ENCODE assay signal across 2 cellular contexts in the genomic region with DNA sequence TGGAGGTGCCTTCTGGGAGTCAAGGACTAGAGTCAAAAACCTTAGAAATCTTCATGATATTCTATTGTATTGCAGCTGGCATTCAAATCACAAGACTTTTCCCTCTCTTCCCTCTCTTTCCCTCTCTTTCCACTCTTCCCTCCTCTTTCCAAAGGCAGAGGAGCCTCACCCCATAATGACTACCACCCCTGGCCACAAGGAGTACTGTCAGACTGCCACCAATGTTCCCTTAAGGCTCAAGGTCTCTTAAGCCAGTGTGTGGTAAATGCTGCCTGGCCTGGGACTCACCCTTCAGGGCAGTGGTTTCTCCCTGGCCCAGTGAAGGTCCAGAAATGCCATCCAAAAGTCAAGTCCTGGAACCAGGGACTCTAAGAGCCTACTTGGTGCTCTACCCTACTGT.
TF ChIP-seq lines count a peak whose summit lies in the region.

No MANE protein-coding gene starts in this region.

TF ChIP-seq in GM23338, 12 proteins besides CTCF, POLR2A, EP300 and RAD21 (continued from another document):
- TF ChIP-seq, protein P1, sequence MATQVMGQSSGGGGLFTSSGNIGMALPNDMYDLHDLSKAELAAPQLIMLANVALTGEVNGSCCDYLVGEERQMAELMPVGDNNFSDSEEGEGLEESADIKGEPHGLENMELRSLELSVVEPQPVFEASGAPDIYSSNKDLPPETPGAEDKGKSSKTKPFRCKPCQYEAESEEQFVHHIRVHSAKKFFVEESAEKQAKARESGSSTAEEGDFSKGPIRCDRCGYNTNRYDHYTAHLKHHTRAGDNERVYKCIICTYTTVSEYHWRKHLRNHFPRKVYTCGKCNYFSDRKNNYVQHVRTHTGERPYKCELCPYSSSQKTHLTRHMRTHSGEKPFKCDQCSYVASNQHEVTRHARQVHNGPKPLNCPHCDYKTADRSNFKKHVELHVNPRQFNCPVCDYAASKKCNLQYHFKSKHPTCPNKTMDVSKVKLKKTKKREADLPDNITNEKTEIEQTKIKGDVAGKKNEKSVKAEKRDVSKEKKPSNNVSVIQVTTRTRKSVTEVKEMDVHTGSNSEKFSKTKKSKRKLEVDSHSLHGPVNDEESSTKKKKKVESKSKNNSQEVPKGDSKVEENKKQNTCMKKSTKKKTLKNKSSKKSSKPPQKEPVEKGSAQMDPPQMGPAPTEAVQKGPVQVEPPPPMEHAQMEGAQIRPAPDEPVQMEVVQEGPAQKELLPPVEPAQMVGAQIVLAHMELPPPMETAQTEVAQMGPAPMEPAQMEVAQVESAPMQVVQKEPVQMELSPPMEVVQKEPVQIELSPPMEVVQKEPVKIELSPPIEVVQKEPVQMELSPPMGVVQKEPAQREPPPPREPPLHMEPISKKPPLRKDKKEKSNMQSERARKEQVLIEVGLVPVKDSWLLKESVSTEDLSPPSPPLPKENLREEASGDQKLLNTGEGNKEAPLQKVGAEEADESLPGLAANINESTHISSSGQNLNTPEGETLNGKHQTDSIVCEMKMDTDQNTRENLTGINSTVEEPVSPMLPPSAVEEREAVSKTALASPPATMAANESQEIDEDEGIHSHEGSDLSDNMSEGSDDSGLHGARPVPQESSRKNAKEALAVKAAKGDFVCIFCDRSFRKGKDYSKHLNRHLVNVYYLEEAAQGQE (IDR thresholded peaks at IDR 0.05; ENCODE audit: unreplicated experiment) = no peak
- TF ChIP-seq JUNB (IDR thresholded peaks at IDR 0.05; ENCODE audit: unreplicated experiment) (no peak), ZNF114 (CRISPR knock-in tag; IDR thresholded peaks at IDR 0.05) (no peak), EZH2phosphoT487 (IDR thresholded peaks at IDR 0.05; ENCODE audit: unreplicated experiment) (no peak), ZNF331 (CRISPR knock-in tag; IDR thresholded peaks at IDR 0.05; ENCODE audit: low read depth) (no peak), STAT1 (IDR thresholded peaks at IDR 0.05; ENCODE audit: unreplicated experiment) (no peak)
- TF ChIP-seq, protein P2, sequence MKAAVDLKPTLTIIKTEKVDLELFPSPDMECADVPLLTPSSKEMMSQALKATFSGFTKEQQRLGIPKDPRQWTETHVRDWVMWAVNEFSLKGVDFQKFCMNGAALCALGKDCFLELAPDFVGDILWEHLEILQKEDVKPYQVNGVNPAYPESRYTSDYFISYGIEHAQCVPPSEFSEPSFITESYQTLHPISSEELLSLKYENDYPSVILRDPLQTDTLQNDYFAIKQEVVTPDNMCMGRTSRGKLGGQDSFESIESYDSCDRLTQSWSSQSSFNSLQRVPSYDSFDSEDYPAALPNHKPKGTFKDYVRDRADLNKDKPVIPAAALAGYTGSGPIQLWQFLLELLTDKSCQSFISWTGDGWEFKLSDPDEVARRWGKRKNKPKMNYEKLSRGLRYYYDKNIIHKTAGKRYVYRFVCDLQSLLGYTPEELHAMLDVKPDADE (IDR thresholded peaks at IDR 0.05) = no peak
- TF ChIP-seq, protein P3, sequence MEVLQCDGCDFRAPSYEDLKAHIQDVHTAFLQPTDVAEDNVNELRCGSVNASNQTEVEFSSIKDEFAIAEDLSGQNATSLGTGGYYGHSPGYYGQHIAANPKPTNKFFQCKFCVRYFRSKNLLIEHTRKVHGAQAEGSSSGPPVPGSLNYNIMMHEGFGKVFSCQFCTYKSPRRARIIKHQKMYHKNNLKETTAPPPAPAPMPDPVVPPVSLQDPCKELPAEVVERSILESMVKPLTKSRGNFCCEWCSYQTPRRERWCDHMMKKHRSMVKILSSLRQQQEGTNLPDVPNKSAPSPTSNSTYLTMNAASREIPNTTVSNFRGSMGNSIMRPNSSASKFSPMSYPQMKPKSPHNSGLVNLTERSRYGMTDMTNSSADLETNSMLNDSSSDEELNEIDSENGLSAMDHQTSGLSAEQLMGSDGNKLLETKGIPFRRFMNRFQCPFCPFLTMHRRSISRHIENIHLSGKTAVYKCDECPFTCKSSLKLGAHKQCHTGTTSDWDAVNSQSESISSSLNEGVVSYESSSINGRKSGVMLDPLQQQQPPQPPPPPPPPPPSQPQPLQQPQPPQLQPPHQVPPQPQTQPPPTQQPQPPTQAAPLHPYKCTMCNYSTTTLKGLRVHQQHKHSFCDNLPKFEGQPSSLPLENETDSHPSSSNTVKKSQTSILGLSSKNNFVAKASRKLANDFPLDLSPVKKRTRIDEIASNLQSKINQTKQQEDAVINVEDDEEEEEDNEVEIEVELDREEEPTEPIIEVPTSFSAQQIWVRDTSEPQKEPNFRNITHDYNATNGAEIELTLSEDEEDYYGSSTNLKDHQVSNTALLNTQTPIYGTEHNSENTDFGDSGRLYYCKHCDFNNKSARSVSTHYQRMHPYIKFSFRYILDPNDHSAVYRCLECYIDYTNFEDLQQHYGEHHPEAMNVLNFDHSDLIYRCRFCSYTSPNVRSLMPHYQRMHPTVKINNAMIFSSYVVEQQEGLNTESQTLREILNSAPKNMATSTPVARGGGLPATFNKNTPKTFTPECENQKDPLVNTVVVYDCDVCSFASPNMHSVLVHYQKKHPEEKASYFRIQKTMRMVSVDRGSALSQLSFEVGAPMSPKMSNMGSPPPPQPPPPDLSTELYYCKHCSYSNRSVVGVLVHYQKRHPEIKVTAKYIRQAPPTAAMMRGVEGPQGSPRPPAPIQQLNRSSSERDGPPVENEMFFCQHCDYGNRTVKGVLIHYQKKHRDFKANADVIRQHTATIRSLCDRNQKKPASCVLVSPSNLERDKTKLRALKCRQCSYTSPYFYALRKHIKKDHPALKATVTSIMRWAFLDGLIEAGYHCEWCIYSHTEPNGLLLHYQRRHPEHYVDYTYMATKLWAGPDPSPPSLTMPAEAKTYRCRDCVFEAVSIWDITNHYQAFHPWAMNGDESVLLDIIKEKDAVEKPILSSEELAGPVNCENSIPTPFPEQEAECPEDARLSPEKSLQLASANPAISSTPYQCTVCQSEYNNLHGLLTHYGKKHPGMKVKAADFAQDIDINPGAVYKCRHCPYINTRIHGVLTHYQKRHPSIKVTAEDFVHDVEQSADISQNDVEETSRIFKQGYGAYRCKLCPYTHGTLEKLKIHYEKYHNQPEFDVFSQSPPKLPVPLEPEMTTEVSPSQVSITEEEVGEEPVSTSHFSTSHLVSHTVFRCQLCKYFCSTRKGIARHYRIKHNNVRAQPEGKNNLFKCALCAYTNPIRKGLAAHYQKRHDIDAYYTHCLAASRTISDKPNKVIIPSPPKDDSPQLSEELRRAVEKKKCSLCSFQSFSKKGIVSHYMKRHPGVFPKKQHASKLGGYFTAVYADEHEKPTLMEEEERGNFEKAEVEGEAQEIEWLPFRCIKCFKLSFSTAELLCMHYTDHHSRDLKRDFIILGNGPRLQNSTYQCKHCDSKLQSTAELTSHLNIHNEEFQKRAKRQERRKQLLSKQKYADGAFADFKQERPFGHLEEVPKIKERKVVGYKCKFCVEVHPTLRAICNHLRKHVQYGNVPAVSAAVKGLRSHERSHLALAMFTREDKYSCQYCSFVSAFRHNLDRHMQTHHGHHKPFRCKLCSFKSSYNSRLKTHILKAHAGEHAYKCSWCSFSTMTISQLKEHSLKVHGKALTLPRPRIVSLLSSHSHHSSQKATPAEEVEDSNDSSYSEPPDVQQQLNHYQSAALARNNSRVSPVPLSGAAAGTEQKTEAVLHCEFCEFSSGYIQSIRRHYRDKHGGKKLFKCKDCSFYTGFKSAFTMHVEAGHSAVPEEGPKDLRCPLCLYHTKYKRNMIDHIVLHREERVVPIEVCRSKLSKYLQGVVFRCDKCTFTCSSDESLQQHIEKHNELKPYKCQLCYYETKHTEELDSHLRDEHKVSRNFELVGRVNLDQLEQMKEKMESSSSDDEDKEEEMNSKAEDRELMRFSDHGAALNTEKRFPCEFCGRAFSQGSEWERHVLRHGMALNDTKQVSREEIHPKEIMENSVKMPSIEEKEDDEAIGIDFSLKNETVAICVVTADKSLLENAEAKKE (CRISPR knock-in tag; IDR thresholded peaks at IDR 0.05) = no peak

TF ChIP-seq in WTC11, 78 proteins besides CTCF, POLR2A, EP300 and RAD21 (continued from another document and continues in another):
- TF ChIP-seq, protein P4, sequence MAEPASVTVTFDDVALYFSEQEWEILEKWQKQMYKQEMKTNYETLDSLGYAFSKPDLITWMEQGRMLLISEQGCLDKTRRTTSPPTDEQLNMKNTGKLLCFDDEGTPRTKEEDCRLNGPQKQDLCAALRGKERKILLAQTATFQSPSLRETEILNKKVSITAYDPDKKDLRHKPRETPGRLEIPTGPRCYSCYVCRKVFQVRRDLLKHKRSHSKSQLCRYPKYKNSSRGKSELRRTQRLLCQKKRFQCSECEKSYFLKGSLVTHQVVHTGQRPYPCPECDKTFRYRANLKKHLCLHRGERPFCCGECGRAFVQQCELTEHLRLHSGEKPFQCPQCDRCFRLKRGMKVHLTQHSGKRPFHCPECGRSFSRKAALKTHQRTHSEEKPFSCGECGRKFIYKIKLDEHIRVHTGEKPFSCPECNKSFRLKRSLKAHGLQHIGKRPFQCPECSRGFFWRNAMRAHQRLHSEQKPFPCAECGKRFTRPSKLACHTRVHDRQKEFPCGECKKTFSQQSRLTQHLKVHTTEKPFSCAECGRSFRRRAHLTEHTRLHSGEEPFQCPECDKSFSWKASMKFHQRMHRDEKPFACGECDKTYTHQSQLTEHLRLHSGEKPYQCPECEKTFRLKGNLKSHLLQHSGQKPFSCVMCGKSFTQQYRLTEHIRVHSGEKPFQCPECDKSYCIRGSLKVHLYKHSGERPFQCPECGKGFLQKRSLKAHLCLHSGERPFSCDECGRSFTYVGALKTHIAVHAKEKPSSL (CRISPR knock-in tag; conservative IDR thresholded peaks at IDR 0.05) = no peak
- TF ChIP-seq ZNF121 (CRISPR knock-in tag; IDR thresholded peaks at IDR 0.05) = no peak
- TF ChIP-seq, protein P5, sequence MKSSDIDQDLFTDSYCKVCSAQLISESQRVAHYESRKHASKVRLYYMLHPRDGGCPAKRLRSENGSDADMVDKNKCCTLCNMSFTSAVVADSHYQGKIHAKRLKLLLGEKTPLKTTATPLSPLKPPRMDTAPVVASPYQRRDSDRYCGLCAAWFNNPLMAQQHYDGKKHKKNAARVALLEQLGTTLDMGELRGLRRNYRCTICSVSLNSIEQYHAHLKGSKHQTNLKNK (CRISPR knock-in tag; IDR thresholded peaks at IDR 0.05) = no peak
- no peak for TF ChIP-seq GABPB1 (CRISPR knock-in tag; IDR thresholded peaks at IDR 0.05)
- TF ChIP-seq, protein P6, sequence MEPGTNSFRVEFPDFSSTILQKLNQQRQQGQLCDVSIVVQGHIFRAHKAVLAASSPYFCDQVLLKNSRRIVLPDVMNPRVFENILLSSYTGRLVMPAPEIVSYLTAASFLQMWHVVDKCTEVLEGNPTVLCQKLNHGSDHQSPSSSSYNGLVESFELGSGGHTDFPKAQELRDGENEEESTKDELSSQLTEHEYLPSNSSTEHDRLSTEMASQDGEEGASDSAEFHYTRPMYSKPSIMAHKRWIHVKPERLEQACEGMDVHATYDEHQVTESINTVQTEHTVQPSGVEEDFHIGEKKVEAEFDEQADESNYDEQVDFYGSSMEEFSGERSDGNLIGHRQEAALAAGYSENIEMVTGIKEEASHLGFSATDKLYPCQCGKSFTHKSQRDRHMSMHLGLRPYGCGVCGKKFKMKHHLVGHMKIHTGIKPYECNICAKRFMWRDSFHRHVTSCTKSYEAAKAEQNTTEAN (CRISPR knock-in tag; IDR thresholded peaks at IDR 0.05) = no peak
- TF ChIP-seq, protein P7, sequence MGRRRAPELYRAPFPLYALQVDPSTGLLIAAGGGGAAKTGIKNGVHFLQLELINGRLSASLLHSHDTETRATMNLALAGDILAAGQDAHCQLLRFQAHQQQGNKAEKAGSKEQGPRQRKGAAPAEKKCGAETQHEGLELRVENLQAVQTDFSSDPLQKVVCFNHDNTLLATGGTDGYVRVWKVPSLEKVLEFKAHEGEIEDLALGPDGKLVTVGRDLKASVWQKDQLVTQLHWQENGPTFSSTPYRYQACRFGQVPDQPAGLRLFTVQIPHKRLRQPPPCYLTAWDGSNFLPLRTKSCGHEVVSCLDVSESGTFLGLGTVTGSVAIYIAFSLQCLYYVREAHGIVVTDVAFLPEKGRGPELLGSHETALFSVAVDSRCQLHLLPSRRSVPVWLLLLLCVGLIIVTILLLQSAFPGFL (CRISPR knock-in tag; IDR thresholded peaks at IDR 0.05; ENCODE audit: borderline replicate concordance) = no peak
- TF ChIP-seq ZNF263 (CRISPR knock-in tag; IDR thresholded peaks at IDR 0.05; ENCODE audit: low read depth) = no peak
- TF ChIP-seq GTF2I (CRISPR knock-in tag; conservative IDR thresholded peaks at IDR 0.05) = no peak
- TF ChIP-seq, protein P8, sequence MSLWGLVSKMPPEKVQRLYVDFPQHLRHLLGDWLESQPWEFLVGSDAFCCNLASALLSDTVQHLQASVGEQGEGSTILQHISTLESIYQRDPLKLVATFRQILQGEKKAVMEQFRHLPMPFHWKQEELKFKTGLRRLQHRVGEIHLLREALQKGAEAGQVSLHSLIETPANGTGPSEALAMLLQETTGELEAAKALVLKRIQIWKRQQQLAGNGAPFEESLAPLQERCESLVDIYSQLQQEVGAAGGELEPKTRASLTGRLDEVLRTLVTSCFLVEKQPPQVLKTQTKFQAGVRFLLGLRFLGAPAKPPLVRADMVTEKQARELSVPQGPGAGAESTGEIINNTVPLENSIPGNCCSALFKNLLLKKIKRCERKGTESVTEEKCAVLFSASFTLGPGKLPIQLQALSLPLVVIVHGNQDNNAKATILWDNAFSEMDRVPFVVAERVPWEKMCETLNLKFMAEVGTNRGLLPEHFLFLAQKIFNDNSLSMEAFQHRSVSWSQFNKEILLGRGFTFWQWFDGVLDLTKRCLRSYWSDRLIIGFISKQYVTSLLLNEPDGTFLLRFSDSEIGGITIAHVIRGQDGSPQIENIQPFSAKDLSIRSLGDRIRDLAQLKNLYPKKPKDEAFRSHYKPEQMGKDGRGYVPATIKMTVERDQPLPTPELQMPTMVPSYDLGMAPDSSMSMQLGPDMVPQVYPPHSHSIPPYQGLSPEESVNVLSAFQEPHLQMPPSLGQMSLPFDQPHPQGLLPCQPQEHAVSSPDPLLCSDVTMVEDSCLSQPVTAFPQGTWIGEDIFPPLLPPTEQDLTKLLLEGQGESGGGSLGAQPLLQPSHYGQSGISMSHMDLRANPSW (CRISPR knock-in tag; conservative IDR thresholded peaks at IDR 0.05; ENCODE audit: low read depth) = no peak
- TF ChIP-seq, protein P9, sequence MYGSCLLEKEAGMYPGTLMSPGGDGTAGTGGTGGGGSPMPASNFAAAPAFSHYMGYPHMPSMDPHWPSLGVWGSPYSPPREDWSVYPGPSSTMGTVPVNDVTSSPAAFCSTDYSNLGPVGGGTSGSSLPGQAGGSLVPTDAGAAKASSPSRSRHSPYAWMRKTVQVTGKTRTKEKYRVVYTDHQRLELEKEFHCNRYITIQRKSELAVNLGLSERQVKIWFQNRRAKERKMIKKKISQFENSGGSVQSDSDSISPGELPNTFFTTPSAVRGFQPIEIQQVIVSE (CRISPR knock-in tag; IDR thresholded peaks at IDR 0.05; ENCODE audit: borderline replicate concordance) = no peak
- TF ChIP-seq CREB1 (CRISPR knock-in tag; IDR thresholded peaks at IDR 0.05) = no peak
- TF ChIP-seq MXD4 (CRISPR knock-in tag; IDR thresholded peaks at IDR 0.05; ENCODE audit: borderline replicate concordance) = no peak
- TF ChIP-seq ZBTB21 (CRISPR knock-in tag; IDR thresholded peaks at IDR 0.05; ENCODE audit: borderline replicate concordance) = no peak
- no peak for TF ChIP-seq NR2C2 (CRISPR knock-in tag; IDR thresholded peaks at IDR 0.05)
- no peak for TF ChIP-seq SMAD3 (CRISPR knock-in tag; IDR thresholded peaks at IDR 0.05; ENCODE audit: borderline replicate concordance)
